In the genomic region with DNA sequence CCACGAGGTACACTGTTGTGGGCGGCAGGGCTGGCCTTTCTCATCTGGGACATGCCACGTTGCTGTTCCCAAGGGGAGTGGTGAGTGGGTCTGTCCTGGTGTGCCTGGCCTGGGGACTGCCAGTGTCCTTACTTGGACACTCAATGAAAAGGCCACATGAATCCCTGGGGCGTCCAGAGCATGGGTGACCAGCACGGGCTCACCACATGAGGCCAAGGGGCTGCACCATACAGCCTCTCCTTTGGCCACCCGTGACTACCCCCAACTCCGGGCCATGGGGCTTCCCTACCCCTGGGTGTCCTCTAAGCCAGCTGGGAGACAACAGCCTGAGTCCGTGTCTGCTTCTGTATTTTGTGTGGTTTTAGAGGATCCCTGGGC, we compare ENCODE assay signal across 1 cellular context.
TF ChIP-seq lines count a peak whose summit lies in the region.

No MANE protein-coding gene starts in this region.

TF ChIP-seq in K562, 482 proteins besides CTCF, POLR2A, EP300 and RAD21 (continues in another document):
- no peak for TF ChIP-seq ZNF511 (CRISPR knock-in tag; IDR thresholded peaks at IDR 0.05)
- no peak for TF ChIP-seq NR1H2 (CRISPR knock-in tag; IDR thresholded peaks at IDR 0.05)
- TF ChIP-seq RBM17 (IDR thresholded peaks at IDR 0.05; ENCODE audit: borderline replicate concordance, low read depth, low read length): no peak
- no peak for TF ChIP-seq RBM25 (IDR thresholded peaks at IDR 0.05; ENCODE audit: low read depth, low read length, severe bottlenecking)
- TF ChIP-seq FIP1L1 (IDR thresholded peaks at IDR 0.05; ENCODE audit: low read depth, low read length, poor library complexity, severe bottlenecking): no peak
- TF ChIP-seq, protein P1, sequence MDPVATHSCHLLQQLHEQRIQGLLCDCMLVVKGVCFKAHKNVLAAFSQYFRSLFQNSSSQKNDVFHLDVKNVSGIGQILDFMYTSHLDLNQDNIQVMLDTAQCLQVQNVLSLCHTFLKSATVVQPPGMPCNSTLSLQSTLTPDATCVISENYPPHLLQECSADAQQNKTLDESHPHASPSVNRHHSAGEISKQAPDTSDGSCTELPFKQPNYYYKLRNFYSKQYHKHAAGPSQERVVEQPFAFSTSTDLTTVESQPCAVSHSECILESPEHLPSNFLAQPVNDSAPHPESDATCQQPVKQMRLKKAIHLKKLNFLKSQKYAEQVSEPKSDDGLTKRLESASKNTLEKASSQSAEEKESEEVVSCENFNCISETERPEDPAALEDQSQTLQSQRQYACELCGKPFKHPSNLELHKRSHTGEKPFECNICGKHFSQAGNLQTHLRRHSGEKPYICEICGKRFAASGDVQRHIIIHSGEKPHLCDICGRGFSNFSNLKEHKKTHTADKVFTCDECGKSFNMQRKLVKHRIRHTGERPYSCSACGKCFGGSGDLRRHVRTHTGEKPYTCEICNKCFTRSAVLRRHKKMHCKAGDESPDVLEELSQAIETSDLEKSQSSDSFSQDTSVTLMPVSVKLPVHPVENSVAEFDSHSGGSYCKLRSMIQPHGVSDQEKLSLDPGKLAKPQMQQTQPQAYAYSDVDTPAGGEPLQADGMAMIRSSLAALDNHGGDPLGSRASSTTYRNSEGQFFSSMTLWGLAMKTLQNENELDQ (CRISPR knock-in tag; IDR thresholded peaks at IDR 0.05; ENCODE audit: borderline replicate concordance): no peak
- TF ChIP-seq ZNF77 (CRISPR knock-in tag; IDR thresholded peaks at IDR 0.05): 0 out of 2 replicates have a peak, but pooled peaks have one; percentile 54
- TF ChIP-seq KDM2B (CRISPR knock-in tag; IDR thresholded peaks at IDR 0.05): no peak
- TF ChIP-seq, protein P2, sequence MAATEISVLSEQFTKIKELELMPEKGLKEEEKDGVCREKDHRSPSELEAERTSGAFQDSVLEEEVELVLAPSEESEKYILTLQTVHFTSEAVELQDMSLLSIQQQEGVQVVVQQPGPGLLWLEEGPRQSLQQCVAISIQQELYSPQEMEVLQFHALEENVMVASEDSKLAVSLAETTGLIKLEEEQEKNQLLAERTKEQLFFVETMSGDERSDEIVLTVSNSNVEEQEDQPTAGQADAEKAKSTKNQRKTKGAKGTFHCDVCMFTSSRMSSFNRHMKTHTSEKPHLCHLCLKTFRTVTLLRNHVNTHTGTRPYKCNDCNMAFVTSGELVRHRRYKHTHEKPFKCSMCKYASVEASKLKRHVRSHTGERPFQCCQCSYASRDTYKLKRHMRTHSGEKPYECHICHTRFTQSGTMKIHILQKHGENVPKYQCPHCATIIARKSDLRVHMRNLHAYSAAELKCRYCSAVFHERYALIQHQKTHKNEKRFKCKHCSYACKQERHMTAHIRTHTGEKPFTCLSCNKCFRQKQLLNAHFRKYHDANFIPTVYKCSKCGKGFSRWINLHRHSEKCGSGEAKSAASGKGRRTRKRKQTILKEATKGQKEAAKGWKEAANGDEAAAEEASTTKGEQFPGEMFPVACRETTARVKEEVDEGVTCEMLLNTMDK (IDR thresholded peaks at IDR 0.05; ENCODE audit: borderline replicate concordance, insufficient read depth, low read depth, low read length, poor library complexity, severe bottlenecking): no peak
- TF ChIP-seq MAFK (IDR thresholded peaks at IDR 0.05; ENCODE audit: low read length): no peak
- no peak for TF ChIP-seq LCOR (CRISPR knock-in tag; IDR thresholded peaks at IDR 0.05)
- 0 out of 2 replicates have a peak, but pooled peaks have one; percentile 16 for TF ChIP-seq PML (IDR thresholded peaks at IDR 0.05; ENCODE audit: low read length)
- TF ChIP-seq, protein P3, sequence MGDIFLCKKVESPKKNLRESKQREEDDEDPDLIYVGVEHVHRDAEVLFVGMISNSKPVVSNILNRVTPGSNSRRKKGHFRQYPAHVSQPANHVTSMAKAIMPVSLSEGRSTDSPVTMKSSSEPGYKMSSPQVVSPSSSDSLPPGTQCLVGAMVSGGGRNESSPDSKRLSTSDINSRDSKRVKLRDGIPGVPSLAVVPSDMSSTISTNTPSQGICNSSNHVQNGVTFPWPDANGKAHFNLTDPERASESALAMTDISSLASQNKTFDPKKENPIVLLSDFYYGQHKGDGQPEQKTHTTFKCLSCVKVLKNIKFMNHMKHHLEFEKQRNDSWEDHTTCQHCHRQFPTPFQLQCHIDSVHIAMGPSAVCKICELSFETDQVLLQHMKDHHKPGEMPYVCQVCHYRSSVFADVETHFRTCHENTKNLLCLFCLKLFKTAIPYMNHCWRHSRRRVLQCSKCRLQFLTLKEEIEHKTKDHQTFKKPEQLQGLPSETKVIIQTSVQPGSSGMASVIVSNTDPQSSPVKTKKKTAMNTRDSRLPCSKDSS (IDR thresholded peaks at IDR 0.05; ENCODE audit: low read depth, partially characterized antibody): no peak
- no peak for TF ChIP-seq CBFA2T2 (conservative IDR thresholded peaks at IDR 0.05)
- TF ChIP-seq, protein P4, sequence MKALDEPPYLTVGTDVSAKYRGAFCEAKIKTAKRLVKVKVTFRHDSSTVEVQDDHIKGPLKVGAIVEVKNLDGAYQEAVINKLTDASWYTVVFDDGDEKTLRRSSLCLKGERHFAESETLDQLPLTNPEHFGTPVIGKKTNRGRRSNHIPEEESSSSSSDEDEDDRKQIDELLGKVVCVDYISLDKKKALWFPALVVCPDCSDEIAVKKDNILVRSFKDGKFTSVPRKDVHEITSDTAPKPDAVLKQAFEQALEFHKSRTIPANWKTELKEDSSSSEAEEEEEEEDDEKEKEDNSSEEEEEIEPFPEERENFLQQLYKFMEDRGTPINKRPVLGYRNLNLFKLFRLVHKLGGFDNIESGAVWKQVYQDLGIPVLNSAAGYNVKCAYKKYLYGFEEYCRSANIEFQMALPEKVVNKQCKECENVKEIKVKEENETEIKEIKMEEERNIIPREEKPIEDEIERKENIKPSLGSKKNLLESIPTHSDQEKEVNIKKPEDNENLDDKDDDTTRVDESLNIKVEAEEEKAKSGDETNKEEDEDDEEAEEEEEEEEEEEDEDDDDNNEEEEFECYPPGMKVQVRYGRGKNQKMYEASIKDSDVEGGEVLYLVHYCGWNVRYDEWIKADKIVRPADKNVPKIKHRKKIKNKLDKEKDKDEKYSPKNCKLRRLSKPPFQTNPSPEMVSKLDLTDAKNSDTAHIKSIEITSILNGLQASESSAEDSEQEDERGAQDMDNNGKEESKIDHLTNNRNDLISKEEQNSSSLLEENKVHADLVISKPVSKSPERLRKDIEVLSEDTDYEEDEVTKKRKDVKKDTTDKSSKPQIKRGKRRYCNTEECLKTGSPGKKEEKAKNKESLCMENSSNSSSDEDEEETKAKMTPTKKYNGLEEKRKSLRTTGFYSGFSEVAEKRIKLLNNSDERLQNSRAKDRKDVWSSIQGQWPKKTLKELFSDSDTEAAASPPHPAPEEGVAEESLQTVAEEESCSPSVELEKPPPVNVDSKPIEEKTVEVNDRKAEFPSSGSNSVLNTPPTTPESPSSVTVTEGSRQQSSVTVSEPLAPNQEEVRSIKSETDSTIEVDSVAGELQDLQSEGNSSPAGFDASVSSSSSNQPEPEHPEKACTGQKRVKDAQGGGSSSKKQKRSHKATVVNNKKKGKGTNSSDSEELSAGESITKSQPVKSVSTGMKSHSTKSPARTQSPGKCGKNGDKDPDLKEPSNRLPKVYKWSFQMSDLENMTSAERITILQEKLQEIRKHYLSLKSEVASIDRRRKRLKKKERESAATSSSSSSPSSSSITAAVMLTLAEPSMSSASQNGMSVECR (CRISPR knock-in tag; IDR thresholded peaks at IDR 0.05): no peak
- TF ChIP-seq POLR2AphosphoS2 (IDR thresholded peaks at IDR 0.05; ENCODE audit: low read length): no peak
- TF ChIP-seq RB1 (IDR thresholded peaks at IDR 0.05; ENCODE audit: low read depth): no peak
- TF ChIP-seq BACH1 (tag; IDR thresholded peaks at IDR 0.05): no peak
- TF ChIP-seq THRAP3 (IDR thresholded peaks at IDR 0.05; ENCODE audit: borderline replicate concordance): no peak
- 0 out of 4 replicates have a peak, but pooled peaks of 1 of the 2 experiments have one; percentile 5 for TF ChIP-seq ARNT (IDR thresholded peaks at IDR 0.05)
- TF ChIP-seq CHCHD3 (CRISPR knock-in tag; IDR thresholded peaks at IDR 0.05): 0 out of 2 replicates have a peak, but pooled peaks have one; percentile 4
- TF ChIP-seq, protein P5, sequence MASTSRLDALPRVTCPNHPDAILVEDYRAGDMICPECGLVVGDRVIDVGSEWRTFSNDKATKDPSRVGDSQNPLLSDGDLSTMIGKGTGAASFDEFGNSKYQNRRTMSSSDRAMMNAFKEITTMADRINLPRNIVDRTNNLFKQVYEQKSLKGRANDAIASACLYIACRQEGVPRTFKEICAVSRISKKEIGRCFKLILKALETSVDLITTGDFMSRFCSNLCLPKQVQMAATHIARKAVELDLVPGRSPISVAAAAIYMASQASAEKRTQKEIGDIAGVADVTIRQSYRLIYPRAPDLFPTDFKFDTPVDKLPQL (IDR thresholded peaks at IDR 0.05; ENCODE audit: extremely low read depth, insufficient read length): no peak
- TF ChIP-seq ZNF263 (CRISPR knock-in tag; IDR thresholded peaks at IDR 0.05; ENCODE audit: borderline replicate concordance): no peak
- TF ChIP-seq, protein P6, sequence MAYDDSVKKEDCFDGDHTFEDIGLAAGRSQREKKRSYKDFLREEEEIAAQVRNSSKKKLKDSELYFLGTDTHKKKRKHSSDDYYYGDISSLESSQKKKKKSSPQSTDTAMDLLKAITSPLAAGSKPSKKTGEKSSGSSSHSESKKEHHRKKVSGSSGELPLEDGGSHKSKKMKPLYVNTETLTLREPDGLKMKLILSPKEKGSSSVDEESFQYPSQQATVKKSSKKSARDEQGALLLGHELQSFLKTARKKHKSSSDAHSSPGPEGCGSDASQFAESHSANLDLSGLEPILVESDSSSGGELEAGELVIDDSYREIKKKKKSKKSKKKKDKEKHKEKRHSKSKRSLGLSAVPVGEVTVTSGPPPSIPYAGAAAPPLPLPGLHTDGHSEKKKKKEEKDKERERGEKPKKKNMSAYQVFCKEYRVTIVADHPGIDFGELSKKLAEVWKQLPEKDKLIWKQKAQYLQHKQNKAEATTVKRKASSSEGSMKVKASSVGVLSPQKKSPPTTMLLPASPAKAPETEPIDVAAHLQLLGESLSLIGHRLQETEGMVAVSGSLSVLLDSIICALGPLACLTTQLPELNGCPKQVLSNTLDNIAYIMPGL (CRISPR knock-in tag; IDR thresholded peaks at IDR 0.05): peak; percentile 69; the same call in 1 of the 2 replicates
- 0 out of 2 replicates have a peak, but pooled peaks have one; percentile 70 for TF ChIP-seq ZNF764 (CRISPR knock-in tag; IDR thresholded peaks at IDR 0.05; ENCODE audit: low read depth)
- TF ChIP-seq MXD1 (CRISPR knock-in tag; IDR thresholded peaks at IDR 0.05; ENCODE audit: borderline replicate concordance, poor library complexity, severe bottlenecking): no peak
- no peak for TF ChIP-seq ZNF217 (CRISPR knock-in tag; IDR thresholded peaks at IDR 0.05)
- TF ChIP-seq NRF1 (conservative IDR thresholded peaks at IDR 0.05 in 1 of 2, IDR thresholded peaks at IDR 0.05 in 1 of 2): no peak
- TF ChIP-seq ESRRB (CRISPR knock-in tag; IDR thresholded peaks at IDR 0.05; ENCODE audit: borderline replicate concordance): peak; percentile 54; the same call in 1 of the 2 replicates
- 0 out of 2 replicates have a peak, but pooled peaks have one; percentile 16 for TF ChIP-seq POLR2AphosphoS5 (IDR thresholded peaks at IDR 0.05; ENCODE audit: control insufficient read depth, insufficient read depth, low read depth, low read length)
- TF ChIP-seq, protein P7, sequence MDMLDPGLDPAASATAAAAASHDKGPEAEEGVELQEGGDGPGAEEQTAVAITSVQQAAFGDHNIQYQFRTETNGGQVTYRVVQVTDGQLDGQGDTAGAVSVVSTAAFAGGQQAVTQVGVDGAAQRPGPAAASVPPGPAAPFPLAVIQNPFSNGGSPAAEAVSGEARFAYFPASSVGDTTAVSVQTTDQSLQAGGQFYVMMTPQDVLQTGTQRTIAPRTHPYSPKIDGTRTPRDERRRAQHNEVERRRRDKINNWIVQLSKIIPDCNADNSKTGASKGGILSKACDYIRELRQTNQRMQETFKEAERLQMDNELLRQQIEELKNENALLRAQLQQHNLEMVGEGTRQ (CRISPR knock-in tag; IDR thresholded peaks at IDR 0.05): no peak
- no peak for TF ChIP-seq ZNF398 (CRISPR knock-in tag; IDR thresholded peaks at IDR 0.05)
- no peak for TF ChIP-seq BMI1 (IDR thresholded peaks at IDR 0.05; ENCODE audit: low read length)
- no peak for TF ChIP-seq SREBF1 (IDR thresholded peaks at IDR 0.05; ENCODE audit: borderline replicate concordance, low read depth, low read length)
- no peak for TF ChIP-seq ZBTB12 (CRISPR knock-in tag; IDR thresholded peaks at IDR 0.05)
- 0 out of 2 replicates have a peak, but pooled peaks have one; percentile 49 for TF ChIP-seq TAF15 (IDR thresholded peaks at IDR 0.05; ENCODE audit: low read depth, low read length)
- no peak for TF ChIP-seq ZBTB1 (CRISPR knock-in tag; IDR thresholded peaks at IDR 0.05; ENCODE audit: borderline replicate concordance, low read depth)
- TF ChIP-seq FOXM1 (IDR thresholded peaks at IDR 0.05; ENCODE audit: low read depth): no peak
- TF ChIP-seq FOXM1 (CRISPR knock-in tag; IDR thresholded peaks at IDR 0.05; ENCODE audit: low read depth): no peak
- TF ChIP-seq ADNP (tag; IDR thresholded peaks at IDR 0.05): no peak
